ENCODE assay signal across 24 cellular contexts in the genomic region with DNA sequence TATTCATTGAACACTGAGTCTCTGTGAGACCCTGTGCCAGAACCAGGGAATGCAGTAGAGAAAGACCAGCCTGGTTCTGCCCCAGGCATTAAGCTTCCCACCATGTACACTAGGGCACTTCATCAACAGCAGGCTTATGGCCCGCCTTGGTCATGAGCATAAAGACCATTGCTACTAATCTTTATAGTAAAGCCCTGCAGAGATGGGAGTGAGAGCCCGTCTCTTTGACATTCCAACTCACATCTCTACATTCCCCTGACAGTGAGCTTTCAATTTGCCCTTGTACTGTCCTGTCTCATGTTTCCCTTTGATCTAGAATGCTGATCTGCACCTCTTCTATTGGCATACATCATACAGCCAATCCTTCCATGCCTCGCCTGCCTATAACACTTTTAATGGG.
"Had no signal": no experiment of that assay in that cellular context is flagged by ENCODE, and none has a peak within 500 bp of the region (broad histone marks: within the 10 kb centered on the region; RNA-seq: fewer than 3 reads in every experiment).

No MANE protein-coding gene starts in this region.

- H3K27ac Mint-ChIP-seq: naive thymus-derived CD8-positive, alpha-beta T cell; nephron progenitor cell; progenitor cell of endocrine pancreas; type B pancreatic cell had no signal

- H3K4me3 Mint-ChIP-seq: naive thymus-derived CD8-positive, alpha-beta T cell; nephron progenitor cell; type B pancreatic cell had no signal

- H3K9me3 Mint-ChIP-seq: naive thymus-derived CD8-positive, alpha-beta T cell; nephron progenitor cell; type B pancreatic cell had no signal

- ATAC-seq: left cardiac atrium; left lung; naive thymus-derived CD8-positive, alpha-beta T cell; sciatic nerve; stimulated activated naive CD8-positive, alpha-beta T cell treated with anti-CD3 and anti-CD28 coated beads, Interleukin-15, Interleukin-2, amounts not matched to agents 100 U/mL and 50 U/mL, for 24 hours had no signal

- DNase-seq: cerebellar nuclear complex; cortex of kidney; effector CD4-positive, alpha-beta T cell; left cardiac atrium; left lung; mammary epithelial cell; naive thymus-derived CD8-positive, alpha-beta T cell; nephron progenitor cell; stimulated activated CD4-positive, alpha-beta T cell treated with anti-CD3 and anti-CD28 coated beads, Interleukin-12 subunit alpha, Interleukin-12 subunit beta, amount 100 ng/mL, for 4 hours; stimulated activated CD4-positive, alpha-beta T cell treated with anti-CD3 and anti-CD28 coated beads, Interleukin-1b, Interleukin-23, amount 100 ng/mL, for 48 hours; stimulated activated CD4-positive, alpha-beta T cell treated with anti-CD3 and anti-CD28 coated beads, Interleukin-4, amount 100 ng/mL, for 1 hour; stimulated activated CD8-positive, alpha-beta memory T cell treated with anti-CD3 and anti-CD28 coated beads, Interleukin-4, amount 100 ng/mL, for 48 hours; stimulated activated naive CD8-positive, alpha-beta T cell treated with anti-CD3 and anti-CD28 coated beads, Interleukin-15, Interleukin-2, amounts not matched to agents 100 U/mL and 50 U/mL, for 24 hours; substantia nigra; testis; tibial artery had no signal

- H3K36me3 Mint-ChIP-seq: naive thymus-derived CD8-positive, alpha-beta T cell; type B pancreatic cell had no signal

- H2AFZ ChIP-seq: parathyroid adenoma had no signal

- H3K4me3 ChIP-seq: gastrocnemius medialis, left lung, smooth muscle cell, testis, tibial artery had no signal

- H3K27me3 ChIP-seq: gastrocnemius medialis, left lung, neutrophil, testis, tibial artery had no signal

- H3K4me1 ChIP-seq: gastrocnemius medialis, left lung, parathyroid adenoma, testis, tibial artery had no signal

- H3K9me3 ChIP-seq: gastrocnemius medialis, left lung, neutrophil, testis, tibial artery had no signal

- H3K27ac ChIP-seq: gastrocnemius medialis, left lung, neutrophil, parathyroid adenoma, testis, tibial artery had no signal

- H3K4me2 ChIP-seq: smooth muscle cell had no signal

- H3K9ac ChIP-seq: parathyroid adenoma had no signal

- H3K79me2 ChIP-seq: parathyroid adenoma had no signal

- FAIRE-seq: islet of Langerhans had no signal

- H3K36me3 ChIP-seq: gastrocnemius medialis, left lung, neutrophil, tibial artery had no signal
